8 cellular contexts compared by ENCODE assay signal in genomic region chr3:134030382-134030753, GRCh38.
DNase-seq lines count a peak whose midpoint lies in the region; TF ChIP-seq lines count a peak whose summit lies in the region.

No MANE protein-coding gene starts in this region.

- TF ChIP-seq CTCF in fibroblast of mammary gland (conservative IDR thresholded peaks at IDR 0.05; ENCODE audit: control insufficient read depth, insufficient read depth, low read depth, low read length), result no peak
- no peak for TF ChIP-seq CTCF in retinal pigment epithelial cell (conservative IDR thresholded peaks at IDR 0.05; ENCODE audit: low read depth, low read length)

- H3K4me3 ChIP-seq in fibroblast of mammary gland (ENCODE audit: control insufficient read depth, low read depth, low read length) (peak overlapping the region; percentile 34), retinal pigment epithelial cell (ENCODE audit: low read length) (peak overlapping the region; percentile 43)

- H3K36me3 ChIP-seq in ES-I3 (ENCODE audit: insufficient read depth, low read length), result no peaks in the 10 kb centered on the region

- no peaks in the 10 kb centered on the region for H3K9me3 ChIP-seq in ES-I3 (ENCODE audit: control insufficient read depth, insufficient read depth, low read length)

- intact Hi-C loops in head of caudate nucleus (cut with DNase I), result no loop called here

- peak overlapping the region; percentile 72; the same call in 1 of the 2 replicates for H3K9ac ChIP-seq in ES-I3 (ENCODE audit: low read depth, low read length)

- DNase-seq in NCI-H748 (lab: John Stamatoyannopoulos, UW; ENCODE audit: unreplicated experiment), result peak; percentile 66
- no peak for DNase-seq in fibroblast of mammary gland (ENCODE audit: low read depth)
- no peak for DNase-seq in retinal pigment epithelial cell (ENCODE audit: low read depth)
- no peak for DNase-seq in amniotic stem cell (lab: John Stamatoyannopoulos, UW)
- no peak for DNase-seq in cerebellar cortex (ENCODE audit: low spot score)
- no peak for DNase-seq in head of caudate nucleus
- DNase-seq in NCI-H446 treated with DMSO at 0.1 percent for 48 hours (lab: John Stamatoyannopoulos, UW), result no peak

- H3K4me1 ChIP-seq in ES-I3 (ENCODE audit: insufficient read depth, low read length), result peaks cover 8% of the 10 kb centered on the region; the same call in 1 of the 2 replicates
